1 cellular context compared by ENCODE assay signal in the genomic region with DNA sequence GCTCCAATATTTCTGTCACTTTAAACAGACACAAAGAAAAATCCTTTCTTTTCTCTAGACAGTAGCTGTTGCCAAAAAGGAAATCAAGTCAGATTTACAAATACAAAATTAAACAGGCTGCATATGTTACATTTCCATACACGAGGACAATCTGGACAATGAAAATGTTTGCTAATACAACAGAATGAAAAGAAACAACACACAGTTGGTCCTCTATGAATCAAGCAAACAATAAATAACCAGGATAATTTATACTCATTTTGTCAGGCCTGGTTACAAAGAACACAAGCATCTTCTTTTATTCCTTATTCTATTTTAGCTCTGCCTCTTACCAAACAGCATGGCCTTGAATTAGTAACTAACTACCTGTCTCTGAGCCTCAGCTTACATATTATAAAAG.
TF ChIP-seq lines count a peak whose summit lies in the region.

No MANE protein-coding gene starts in this region.

TF ChIP-seq in GM23338, 12 proteins besides CTCF, POLR2A, EP300 and RAD21:
- TF ChIP-seq JUNB (IDR thresholded peaks at IDR 0.05; ENCODE audit: unreplicated experiment) (no peak), STAT1 (IDR thresholded peaks at IDR 0.05; ENCODE audit: unreplicated experiment) (no peak), NANOG (IDR thresholded peaks at IDR 0.05; ENCODE audit: borderline replicate concordance) (no peak), CREB1 (CRISPR knock-in tag; IDR thresholded peaks at IDR 0.05; ENCODE audit: low read depth) (no peak), EZH2phosphoT487 (IDR thresholded peaks at IDR 0.05; ENCODE audit: unreplicated experiment) (no peak), POLR2AphosphoS5 (IDR thresholded peaks at IDR 0.05; ENCODE audit: low read depth) (no peak), ZNF114 (CRISPR knock-in tag; IDR thresholded peaks at IDR 0.05) (no peak)
- TF ChIP-seq, protein P1, sequence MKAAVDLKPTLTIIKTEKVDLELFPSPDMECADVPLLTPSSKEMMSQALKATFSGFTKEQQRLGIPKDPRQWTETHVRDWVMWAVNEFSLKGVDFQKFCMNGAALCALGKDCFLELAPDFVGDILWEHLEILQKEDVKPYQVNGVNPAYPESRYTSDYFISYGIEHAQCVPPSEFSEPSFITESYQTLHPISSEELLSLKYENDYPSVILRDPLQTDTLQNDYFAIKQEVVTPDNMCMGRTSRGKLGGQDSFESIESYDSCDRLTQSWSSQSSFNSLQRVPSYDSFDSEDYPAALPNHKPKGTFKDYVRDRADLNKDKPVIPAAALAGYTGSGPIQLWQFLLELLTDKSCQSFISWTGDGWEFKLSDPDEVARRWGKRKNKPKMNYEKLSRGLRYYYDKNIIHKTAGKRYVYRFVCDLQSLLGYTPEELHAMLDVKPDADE (IDR thresholded peaks at IDR 0.05) = no peak
- TF ChIP-seq, protein P2, sequence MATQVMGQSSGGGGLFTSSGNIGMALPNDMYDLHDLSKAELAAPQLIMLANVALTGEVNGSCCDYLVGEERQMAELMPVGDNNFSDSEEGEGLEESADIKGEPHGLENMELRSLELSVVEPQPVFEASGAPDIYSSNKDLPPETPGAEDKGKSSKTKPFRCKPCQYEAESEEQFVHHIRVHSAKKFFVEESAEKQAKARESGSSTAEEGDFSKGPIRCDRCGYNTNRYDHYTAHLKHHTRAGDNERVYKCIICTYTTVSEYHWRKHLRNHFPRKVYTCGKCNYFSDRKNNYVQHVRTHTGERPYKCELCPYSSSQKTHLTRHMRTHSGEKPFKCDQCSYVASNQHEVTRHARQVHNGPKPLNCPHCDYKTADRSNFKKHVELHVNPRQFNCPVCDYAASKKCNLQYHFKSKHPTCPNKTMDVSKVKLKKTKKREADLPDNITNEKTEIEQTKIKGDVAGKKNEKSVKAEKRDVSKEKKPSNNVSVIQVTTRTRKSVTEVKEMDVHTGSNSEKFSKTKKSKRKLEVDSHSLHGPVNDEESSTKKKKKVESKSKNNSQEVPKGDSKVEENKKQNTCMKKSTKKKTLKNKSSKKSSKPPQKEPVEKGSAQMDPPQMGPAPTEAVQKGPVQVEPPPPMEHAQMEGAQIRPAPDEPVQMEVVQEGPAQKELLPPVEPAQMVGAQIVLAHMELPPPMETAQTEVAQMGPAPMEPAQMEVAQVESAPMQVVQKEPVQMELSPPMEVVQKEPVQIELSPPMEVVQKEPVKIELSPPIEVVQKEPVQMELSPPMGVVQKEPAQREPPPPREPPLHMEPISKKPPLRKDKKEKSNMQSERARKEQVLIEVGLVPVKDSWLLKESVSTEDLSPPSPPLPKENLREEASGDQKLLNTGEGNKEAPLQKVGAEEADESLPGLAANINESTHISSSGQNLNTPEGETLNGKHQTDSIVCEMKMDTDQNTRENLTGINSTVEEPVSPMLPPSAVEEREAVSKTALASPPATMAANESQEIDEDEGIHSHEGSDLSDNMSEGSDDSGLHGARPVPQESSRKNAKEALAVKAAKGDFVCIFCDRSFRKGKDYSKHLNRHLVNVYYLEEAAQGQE (IDR thresholded peaks at IDR 0.05; ENCODE audit: unreplicated experiment) = no peak
- TF ChIP-seq, protein P3, sequence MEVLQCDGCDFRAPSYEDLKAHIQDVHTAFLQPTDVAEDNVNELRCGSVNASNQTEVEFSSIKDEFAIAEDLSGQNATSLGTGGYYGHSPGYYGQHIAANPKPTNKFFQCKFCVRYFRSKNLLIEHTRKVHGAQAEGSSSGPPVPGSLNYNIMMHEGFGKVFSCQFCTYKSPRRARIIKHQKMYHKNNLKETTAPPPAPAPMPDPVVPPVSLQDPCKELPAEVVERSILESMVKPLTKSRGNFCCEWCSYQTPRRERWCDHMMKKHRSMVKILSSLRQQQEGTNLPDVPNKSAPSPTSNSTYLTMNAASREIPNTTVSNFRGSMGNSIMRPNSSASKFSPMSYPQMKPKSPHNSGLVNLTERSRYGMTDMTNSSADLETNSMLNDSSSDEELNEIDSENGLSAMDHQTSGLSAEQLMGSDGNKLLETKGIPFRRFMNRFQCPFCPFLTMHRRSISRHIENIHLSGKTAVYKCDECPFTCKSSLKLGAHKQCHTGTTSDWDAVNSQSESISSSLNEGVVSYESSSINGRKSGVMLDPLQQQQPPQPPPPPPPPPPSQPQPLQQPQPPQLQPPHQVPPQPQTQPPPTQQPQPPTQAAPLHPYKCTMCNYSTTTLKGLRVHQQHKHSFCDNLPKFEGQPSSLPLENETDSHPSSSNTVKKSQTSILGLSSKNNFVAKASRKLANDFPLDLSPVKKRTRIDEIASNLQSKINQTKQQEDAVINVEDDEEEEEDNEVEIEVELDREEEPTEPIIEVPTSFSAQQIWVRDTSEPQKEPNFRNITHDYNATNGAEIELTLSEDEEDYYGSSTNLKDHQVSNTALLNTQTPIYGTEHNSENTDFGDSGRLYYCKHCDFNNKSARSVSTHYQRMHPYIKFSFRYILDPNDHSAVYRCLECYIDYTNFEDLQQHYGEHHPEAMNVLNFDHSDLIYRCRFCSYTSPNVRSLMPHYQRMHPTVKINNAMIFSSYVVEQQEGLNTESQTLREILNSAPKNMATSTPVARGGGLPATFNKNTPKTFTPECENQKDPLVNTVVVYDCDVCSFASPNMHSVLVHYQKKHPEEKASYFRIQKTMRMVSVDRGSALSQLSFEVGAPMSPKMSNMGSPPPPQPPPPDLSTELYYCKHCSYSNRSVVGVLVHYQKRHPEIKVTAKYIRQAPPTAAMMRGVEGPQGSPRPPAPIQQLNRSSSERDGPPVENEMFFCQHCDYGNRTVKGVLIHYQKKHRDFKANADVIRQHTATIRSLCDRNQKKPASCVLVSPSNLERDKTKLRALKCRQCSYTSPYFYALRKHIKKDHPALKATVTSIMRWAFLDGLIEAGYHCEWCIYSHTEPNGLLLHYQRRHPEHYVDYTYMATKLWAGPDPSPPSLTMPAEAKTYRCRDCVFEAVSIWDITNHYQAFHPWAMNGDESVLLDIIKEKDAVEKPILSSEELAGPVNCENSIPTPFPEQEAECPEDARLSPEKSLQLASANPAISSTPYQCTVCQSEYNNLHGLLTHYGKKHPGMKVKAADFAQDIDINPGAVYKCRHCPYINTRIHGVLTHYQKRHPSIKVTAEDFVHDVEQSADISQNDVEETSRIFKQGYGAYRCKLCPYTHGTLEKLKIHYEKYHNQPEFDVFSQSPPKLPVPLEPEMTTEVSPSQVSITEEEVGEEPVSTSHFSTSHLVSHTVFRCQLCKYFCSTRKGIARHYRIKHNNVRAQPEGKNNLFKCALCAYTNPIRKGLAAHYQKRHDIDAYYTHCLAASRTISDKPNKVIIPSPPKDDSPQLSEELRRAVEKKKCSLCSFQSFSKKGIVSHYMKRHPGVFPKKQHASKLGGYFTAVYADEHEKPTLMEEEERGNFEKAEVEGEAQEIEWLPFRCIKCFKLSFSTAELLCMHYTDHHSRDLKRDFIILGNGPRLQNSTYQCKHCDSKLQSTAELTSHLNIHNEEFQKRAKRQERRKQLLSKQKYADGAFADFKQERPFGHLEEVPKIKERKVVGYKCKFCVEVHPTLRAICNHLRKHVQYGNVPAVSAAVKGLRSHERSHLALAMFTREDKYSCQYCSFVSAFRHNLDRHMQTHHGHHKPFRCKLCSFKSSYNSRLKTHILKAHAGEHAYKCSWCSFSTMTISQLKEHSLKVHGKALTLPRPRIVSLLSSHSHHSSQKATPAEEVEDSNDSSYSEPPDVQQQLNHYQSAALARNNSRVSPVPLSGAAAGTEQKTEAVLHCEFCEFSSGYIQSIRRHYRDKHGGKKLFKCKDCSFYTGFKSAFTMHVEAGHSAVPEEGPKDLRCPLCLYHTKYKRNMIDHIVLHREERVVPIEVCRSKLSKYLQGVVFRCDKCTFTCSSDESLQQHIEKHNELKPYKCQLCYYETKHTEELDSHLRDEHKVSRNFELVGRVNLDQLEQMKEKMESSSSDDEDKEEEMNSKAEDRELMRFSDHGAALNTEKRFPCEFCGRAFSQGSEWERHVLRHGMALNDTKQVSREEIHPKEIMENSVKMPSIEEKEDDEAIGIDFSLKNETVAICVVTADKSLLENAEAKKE (CRISPR knock-in tag; IDR thresholded peaks at IDR 0.05) = no peak
TF ChIP-seq in GM23338: peak in this region for 0.
